ENCODE assay signal across 21 cellular contexts in genomic region chr1:94011129-94011528, GRCh38.
DNase-seq lines count a peak whose midpoint lies in the region; ATAC-seq, FAIRE-seq and TF ChIP-seq lines count a peak whose summit lies in the region.
"Had no signal": no experiment of that assay in that cellular context is flagged by ENCODE, and none has a peak within 500 bp of the region (broad histone marks: within the 10 kb centered on the region; RNA-seq: fewer than 3 reads in every experiment).

No MANE protein-coding gene starts in this region.

- peaks cover 6% of the 10 kb centered on the region for H3K27me3 Mint-ChIP-seq in stimulated activated naive CD8-positive, alpha-beta T cell treated with anti-CD3 and anti-CD28 coated beads, Interleukin-15, amount 100 ng/mL, for 72 hours
- peaks cover 28% of the 10 kb centered on the region for H3K27me3 Mint-ChIP-seq in astrocyte (ENCODE audit: low read depth, unreplicated experiment)
- H3K27me3 Mint-ChIP-seq in naive thymus-derived CD4-positive, alpha-beta T cell: peaks cover 0 to 14% (median 9%) of the 10 kb centered on the region in 5 donors

- H3K36me3 ChIP-seq in astrocyte (ENCODE audit: insufficient read depth, low read length): no peaks in the 10 kb centered on the region
- no peaks in the 10 kb centered on the region for H3K36me3 ChIP-seq in naive thymus-derived CD4-positive, alpha-beta T cell (ENCODE audit: control insufficient read depth in 2 of 3, insufficient read depth in 3 of 3, low read length in 3 of 3)
- H3K36me3 ChIP-seq: HAP-1 had no signal

- POLR2A ChIA-PET in naive thymus-derived CD4-positive, alpha-beta T cell (lab: Charles Lee): no interaction called here

- H3K4me2 ChIP-seq in astrocyte (ENCODE audit: low read length): no peak overlapping the region

- FAIRE-seq in astrocyte (lab: Jason Lieb, UNC) (no peak), D721Med (lab: Jason Lieb, UNC) (no peak)
- FAIRE-seq: G401.6, GM12892, GM19239, H54 had no signal

- no peak for DNase-seq in stimulated activated naive CD8-positive, alpha-beta T cell treated with anti-CD3 and anti-CD28 coated beads, Interleukin-15, amount 100 ng/mL, for 72 hours
- no peak for DNase-seq in stimulated activated naive CD8-positive, alpha-beta T cell treated with anti-CD3 and anti-CD28 coated beads, Interleukin-15, Interleukin-2, amounts not matched to agents 100 U/mL and 50 U/mL, for 24 hours
- DNase-seq in astrocyte (ENCODE audit: low read depth): no peak
- DNase-seq in naive thymus-derived CD4-positive, alpha-beta T cell: no peak
- DNase-seq in retina: peak; percentile 9
- no peak for DNase-seq in D721Med (ENCODE audit: insufficient read length, low spot score)
- no peak for DNase-seq in stimulated activated effector memory CD8-positive, alpha-beta T cell treated with anti-CD3 and anti-CD28 coated beads, Interleukin-12 subunit alpha, Interleukin-12 subunit beta, amount 100 ng/mL, for 72 hours (ENCODE audit: low spot score in 2 of 2)
- no peak for DNase-seq in stimulated activated CD4-positive, alpha-beta T cell treated with anti-CD3 and anti-CD28 coated beads, Interleukin-15, amount 100 ng/mL, for 24 hours
- DNase-seq: C1 segment of cervical spinal cord; Calu3; CD4-positive, alpha-beta memory T cell; COR-L47; DMS153; DND-41; HFFc6 had no signal

- H3K27ac ChIP-seq in astrocyte (ENCODE audit: low read depth, low read length): no peak overlapping the region
- no peak overlapping the region for H3K27ac ChIP-seq in naive thymus-derived CD4-positive, alpha-beta T cell (ENCODE audit: low read depth, low read length)

- no peaks in the 10 kb centered on the region for H4K20me1 ChIP-seq in astrocyte (ENCODE audit: insufficient read depth, low read length)

- no peak overlapping the region for H2AFZ ChIP-seq in astrocyte (ENCODE audit: low read depth, low read length)
- H2AFZ ChIP-seq: GM23338 had no signal

- no peaks in the 10 kb centered on the region for H3K9me3 Mint-ChIP-seq in stimulated activated naive CD8-positive, alpha-beta T cell treated with anti-CD3 and anti-CD28 coated beads, Interleukin-15, amount 100 ng/mL, for 72 hours
- peaks cover 5% of the 10 kb centered on the region for H3K9me3 Mint-ChIP-seq in astrocyte (ENCODE audit: unreplicated experiment)
- H3K9me3 Mint-ChIP-seq in naive thymus-derived CD4-positive, alpha-beta T cell: no peaks in the 10 kb centered on the region
- no peaks in the 10 kb centered on the region for H3K9me3 Mint-ChIP-seq in stimulated activated effector memory CD8-positive, alpha-beta T cell treated with anti-CD3 and anti-CD28 coated beads, Interleukin-12 subunit alpha, Interleukin-12 subunit beta, amount 100 ng/mL, for 72 hours
- H3K9me3 Mint-ChIP-seq: CD4-positive, alpha-beta memory T cell; GM23338; HFFc6 had no signal

- H3K79me2 ChIP-seq in astrocyte (ENCODE audit: insufficient read depth, low read length): no peaks in the 10 kb centered on the region

- no peak overlapping the region for H3K4me3 Mint-ChIP-seq in stimulated activated naive CD8-positive, alpha-beta T cell treated with anti-CD3 and anti-CD28 coated beads, Interleukin-15, amount 100 ng/mL, for 72 hours
- H3K4me3 Mint-ChIP-seq in astrocyte (ENCODE audit: unreplicated experiment): no peak overlapping the region
- no peak overlapping the region for H3K4me3 Mint-ChIP-seq in naive thymus-derived CD4-positive, alpha-beta T cell
- no peak overlapping the region for H3K4me3 Mint-ChIP-seq in stimulated activated effector memory CD8-positive, alpha-beta T cell treated with anti-CD3 and anti-CD28 coated beads, Interleukin-12 subunit alpha, Interleukin-12 subunit beta, amount 100 ng/mL, for 72 hours
- H3K4me3 Mint-ChIP-seq: CD4-positive, alpha-beta memory T cell; GM23338; HFFc6 had no signal

- CTCF ChIA-PET in naive thymus-derived CD4-positive, alpha-beta T cell (lab: Charles Lee): no interaction called here

- H3K4me3 ChIP-seq in astrocyte (ENCODE audit: insufficient read depth, low read depth, low read length): no peak overlapping the region
- no peak overlapping the region for H3K4me3 ChIP-seq in naive thymus-derived CD4-positive, alpha-beta T cell (ENCODE audit: low read length)
- H3K4me3 ChIP-seq: GM23338, HAP-1 had no signal

- H3K4me1 Mint-ChIP-seq in stimulated activated naive CD8-positive, alpha-beta T cell treated with anti-CD3 and anti-CD28 coated beads, Interleukin-15, amount 100 ng/mL, for 72 hours: no peaks in the 10 kb centered on the region
- H3K4me1 Mint-ChIP-seq in astrocyte (ENCODE audit: low read depth, unreplicated experiment): peaks cover 19% of the 10 kb centered on the region
- peaks cover 0 to 6% (median under 1%) of the 10 kb centered on the region in 7 donors for H3K4me1 Mint-ChIP-seq in naive thymus-derived CD4-positive, alpha-beta T cell
- peaks cover 23% of the 10 kb centered on the region for H3K4me1 Mint-ChIP-seq in stimulated activated effector memory CD8-positive, alpha-beta T cell treated with anti-CD3 and anti-CD28 coated beads, Interleukin-12 subunit alpha, Interleukin-12 subunit beta, amount 100 ng/mL, for 72 hours

- peak; percentile 24 for ATAC-seq in stimulated activated naive CD8-positive, alpha-beta T cell treated with anti-CD3 and anti-CD28 coated beads, Interleukin-15, amount 100 ng/mL, for 72 hours
- no peak for ATAC-seq in stimulated activated naive CD8-positive, alpha-beta T cell treated with anti-CD3 and anti-CD28 coated beads, Interleukin-15, Interleukin-2, amounts not matched to agents 100 U/mL and 50 U/mL, for 24 hours
- ATAC-seq in naive thymus-derived CD4-positive, alpha-beta T cell: peak; percentile 22
- no peak for ATAC-seq in stimulated activated effector memory CD8-positive, alpha-beta T cell treated with anti-CD3 and anti-CD28 coated beads, Interleukin-12 subunit alpha, Interleukin-12 subunit beta, amount 100 ng/mL, for 72 hours

- no peaks in the 10 kb centered on the region for H3K9me3 ChIP-seq in astrocyte (ENCODE audit: insufficient read depth, low read depth, low read length)
- H3K9me3 ChIP-seq in naive thymus-derived CD4-positive, alpha-beta T cell (ENCODE audit: control insufficient read depth in 2 of 3, low read length in 3 of 3): no peaks in the 10 kb centered on the region
- H3K9me3 ChIP-seq: HAP-1 had no signal

- H3K27me3 ChIP-seq in astrocyte (ENCODE audit: insufficient read depth, low read length): no peaks in the 10 kb centered on the region
- H3K27me3 ChIP-seq in naive thymus-derived CD4-positive, alpha-beta T cell (ENCODE audit: control insufficient read depth in 2 of 2, insufficient read depth in 2 of 2, low read length in 2 of 2): no peaks in the 10 kb centered on the region

- H3K4me1 ChIP-seq in astrocyte (ENCODE audit: insufficient read depth, low read length): peaks cover 4% of the 10 kb centered on the region
- H3K4me1 ChIP-seq in naive thymus-derived CD4-positive, alpha-beta T cell (ENCODE audit: control insufficient read depth in 2 of 2, insufficient read depth in 2 of 2, low read length in 2 of 2): peaks cover 0 to 2% of the 10 kb centered on the region in 2 donors

- no peak overlapping the region for H3K27ac Mint-ChIP-seq in stimulated activated naive CD8-positive, alpha-beta T cell treated with anti-CD3 and anti-CD28 coated beads, Interleukin-15, amount 100 ng/mL, for 72 hours
- H3K27ac Mint-ChIP-seq in astrocyte (ENCODE audit: unreplicated experiment): peak overlapping the region; percentile 75
- no peak overlapping the region for H3K27ac Mint-ChIP-seq in naive thymus-derived CD4-positive, alpha-beta T cell
- H3K27ac Mint-ChIP-seq in stimulated activated effector memory CD8-positive, alpha-beta T cell treated with anti-CD3 and anti-CD28 coated beads, Interleukin-12 subunit alpha, Interleukin-12 subunit beta, amount 100 ng/mL, for 72 hours: no peak overlapping the region
- H3K27ac Mint-ChIP-seq: CD4-positive, alpha-beta memory T cell; GM23338; HFFc6 had no signal

- intact Hi-C loops in naive thymus-derived CD4-positive, alpha-beta T cell (cut with micrococcal nuclease): no loop called here

- TF ChIP-seq CTCF in astrocyte (IDR thresholded peaks at IDR 0.05; ENCODE audit: insufficient read depth, low read depth, low read length): no peak
- TF ChIP-seq CTCF in D721Med (IDR thresholded peaks at IDR 0.05; ENCODE audit: insufficient read depth, missing control alignments): no peak

- no peak overlapping the region for H3K9ac ChIP-seq in astrocyte (ENCODE audit: low read length)

- H3K36me3 Mint-ChIP-seq in astrocyte (ENCODE audit: low read depth, unreplicated experiment): peaks cover 3% of the 10 kb centered on the region
- no peaks in the 10 kb centered on the region for H3K36me3 Mint-ChIP-seq in naive thymus-derived CD4-positive, alpha-beta T cell
- H3K36me3 Mint-ChIP-seq in stimulated activated effector memory CD8-positive, alpha-beta T cell treated with anti-CD3 and anti-CD28 coated beads, Interleukin-12 subunit alpha, Interleukin-12 subunit beta, amount 100 ng/mL, for 72 hours: peaks cover 1% of the 10 kb centered on the region
- H3K36me3 Mint-ChIP-seq: CD4-positive, alpha-beta memory T cell had no signal

Comparison
In these comparisons a context has a peak if more than half of its experiments do, and no peak if none do; other contexts are left out.
1. ATAC-seq: peak in stimulated activated naive CD8-positive, alpha-beta T cell treated with anti-CD3 and anti-CD28 coated beads, Interleukin-15, amount 100 ng/mL, for 72 hours (single experiment) and naive thymus-derived CD4-positive, alpha-beta T cell (single experiment); none in stimulated activated naive CD8-positive, alpha-beta T cell treated with anti-CD3 and anti-CD28 coated beads, Interleukin-15, Interleukin-2, amounts not matched to agents 100 U/mL and 50 U/mL, for 24 hours (single experiment) and stimulated activated effector memory CD8-positive, alpha-beta T cell treated with anti-CD3 and anti-CD28 coated beads, Interleukin-12 subunit alpha, Interleukin-12 subunit beta, amount 100 ng/mL, for 72 hours (single experiment).